17 cellular contexts compared by ENCODE assay signal in the genomic region with DNA sequence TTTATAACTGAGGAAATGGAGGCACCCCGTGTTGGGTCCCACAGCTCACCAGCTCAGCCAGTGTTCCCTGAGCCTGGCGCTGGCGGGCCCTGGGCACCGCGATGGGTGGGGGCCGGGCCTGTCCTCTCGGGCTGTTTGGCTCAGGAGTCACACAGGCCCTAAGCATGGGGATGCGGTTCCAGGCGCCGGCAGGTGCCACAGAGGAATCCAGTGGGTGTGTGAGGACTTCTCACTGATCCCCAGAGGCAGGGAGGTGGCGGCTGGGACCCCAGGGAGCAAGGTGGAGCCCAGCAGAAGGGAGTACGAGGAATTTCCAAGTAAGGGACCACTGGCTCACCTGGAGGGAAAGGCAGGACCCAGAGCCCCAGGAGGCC. TPM values are rescaled to one million over a fixed set of nuclear protein-coding genes. Genes with fewer than 3 reads are reported as not detected.
DNase-seq lines count a peak whose midpoint lies in the region; ATAC-seq and TF ChIP-seq lines count a peak whose summit lies in the region.
"Had no signal": no experiment of that assay in that cellular context is flagged by ENCODE, and none has a peak within 500 bp of the region (broad histone marks: within the 10 kb centered on the region; RNA-seq: fewer than 3 reads in every experiment).

No MANE protein-coding gene starts in this region.

- ATAC-seq in stimulated activated naive CD8-positive, alpha-beta T cell treated with anti-CD3 and anti-CD28 coated beads, Interleukin-15, Interleukin-2, amounts not matched to agents 100 U/mL and 50 U/mL, for 24 hours, result no peak
- ATAC-seq in left lung, result no peak

- no peaks in the 10 kb centered on the region for H3K4me1 ChIP-seq in left lung

- H3K27ac ChIP-seq in left lung, result no peak overlapping the region
- H3K27ac ChIP-seq: KMS-11 had no signal

- no peaks in the 10 kb centered on the region for H3K9me3 Mint-ChIP-seq in activated CD4-positive, alpha-beta T cell treated with anti-CD3 and anti-CD28 coated beads, Interleukin-2, amount 10 ng/mL, durations not matched to agents 24 days and 14 days
- no peaks in the 10 kb centered on the region for H3K9me3 Mint-ChIP-seq in stimulated activated naive CD8-positive, alpha-beta T cell treated with anti-CD3 and anti-CD28 coated beads, Interleukin-15, Interleukin-2, amounts not matched to agents 100 ng/mL and 50 ng/mL, for 24 hours

- H3K9me3 ChIP-seq in left lung, result no peaks in the 10 kb centered on the region

- no peak overlapping the region for H3K4me3 Mint-ChIP-seq in activated CD4-positive, alpha-beta T cell treated with anti-CD3 and anti-CD28 coated beads, Interleukin-2, amount 10 ng/mL, durations not matched to agents 24 days and 14 days
- no peak overlapping the region for H3K4me3 Mint-ChIP-seq in stimulated activated naive CD8-positive, alpha-beta T cell treated with anti-CD3 and anti-CD28 coated beads, Interleukin-15, Interleukin-2, amounts not matched to agents 100 ng/mL and 50 ng/mL, for 24 hours

- TF ChIP-seq CTCF in left lung (IDR thresholded peaks at IDR 0.05), result no peak

- H3K27ac Mint-ChIP-seq in activated CD4-positive, alpha-beta T cell treated with anti-CD3 and anti-CD28 coated beads, Interleukin-2, amount 10 ng/mL, durations not matched to agents 24 days and 14 days, result peak overlapping the region; percentile 98
- peak overlapping the region; percentile 49 for H3K27ac Mint-ChIP-seq in stimulated activated naive CD8-positive, alpha-beta T cell treated with anti-CD3 and anti-CD28 coated beads, Interleukin-15, Interleukin-2, amounts not matched to agents 100 ng/mL and 50 ng/mL, for 24 hours

- peaks cover 0 to 10% of the 10 kb centered on the region in 2 donors for H3K27me3 ChIP-seq in left lung

- peaks cover 2% of the 10 kb centered on the region for H3K27me3 Mint-ChIP-seq in activated CD4-positive, alpha-beta T cell treated with anti-CD3 and anti-CD28 coated beads, Interleukin-2, amount 10 ng/mL, durations not matched to agents 24 days and 14 days
- peaks cover 3% of the 10 kb centered on the region for H3K27me3 Mint-ChIP-seq in stimulated activated naive CD8-positive, alpha-beta T cell treated with anti-CD3 and anti-CD28 coated beads, Interleukin-15, Interleukin-2, amounts not matched to agents 100 ng/mL and 50 ng/mL, for 24 hours

- H3K36me3 ChIP-seq in left lung, result no peaks in the 10 kb centered on the region

- H3K4me1 Mint-ChIP-seq in activated CD4-positive, alpha-beta T cell treated with anti-CD3 and anti-CD28 coated beads, Interleukin-2, amount 10 ng/mL, durations not matched to agents 24 days and 14 days, result peaks cover 53% of the 10 kb centered on the region
- H3K4me1 Mint-ChIP-seq in stimulated activated naive CD8-positive, alpha-beta T cell treated with anti-CD3 and anti-CD28 coated beads, Interleukin-15, Interleukin-2, amounts not matched to agents 100 ng/mL and 50 ng/mL, for 24 hours (ENCODE audit: low read depth), result peaks cover 48% of the 10 kb centered on the region

- peaks cover 5% of the 10 kb centered on the region for H3K36me3 Mint-ChIP-seq in activated CD4-positive, alpha-beta T cell treated with anti-CD3 and anti-CD28 coated beads, Interleukin-2, amount 10 ng/mL, durations not matched to agents 24 days and 14 days (ENCODE audit: low read depth)
- peaks cover 3% of the 10 kb centered on the region for H3K36me3 Mint-ChIP-seq in stimulated activated naive CD8-positive, alpha-beta T cell treated with anti-CD3 and anti-CD28 coated beads, Interleukin-15, Interleukin-2, amounts not matched to agents 100 ng/mL and 50 ng/mL, for 24 hours (ENCODE audit: low read depth)

- intact Hi-C loops in activated CD4-positive, alpha-beta T cell treated with anti-CD3 and anti-CD28 coated beads, Interleukin-2, amount 10 ng/mL, durations not matched to agents 24 days and 14 days (cut with micrococcal nuclease), result loop anchor here (5.0 kb wide), 1 partner anchor 222 kb away; no protein-coding TSS in a partner anchor
- intact Hi-C loops in posterior vena cava (cut with DNase I), result no loop called here
- intact Hi-C loops in left lung (cut with DNase I), result no loop called here

- H3K4me3 ChIP-seq in left lung, result no peak overlapping the region

- DNase-seq in activated CD4-positive, alpha-beta T cell treated with anti-CD3 and anti-CD28 coated beads, Interleukin-2, amount 10 ng/mL, durations not matched to agents 24 days and 14 days, result no peak
- no peak for DNase-seq in activated CD4-positive, alpha-beta T cell treated with anti-CD3 and anti-CD28 coated beads for 48 hours
- DNase-seq in stimulated activated naive CD8-positive, alpha-beta T cell treated with anti-CD3 and anti-CD28 coated beads, Interleukin-15, Interleukin-2, amounts not matched to agents 100 U/mL and 50 U/mL, for 24 hours, result no peak
- peak; percentile 58 for DNase-seq in posterior vena cava (ENCODE audit: low spot score)
- DNase-seq in medulla oblongata (ENCODE audit: extremely low spot score), result no peak
- DNase-seq in left lung, result no peak
- DNase-seq in GM19238 (ENCODE audit: insufficient read length, low spot score), result no peak
- DNase-seq: C1 segment of cervical spinal cord, DMS153, EL, NCI-H1092 treated with DMSO at 0.1 percent for 48 hours, NCI-H187, NCI-H446 treated with DMSO at 0.1 percent for 48 hours, NCI-H774 had no signal

RNA-seq across cellular contexts. Expression of a gene that starts 57.5 kb away (rescaled TPM):
- total RNA-seq in activated CD4-positive, alpha-beta T cell treated with anti-CD3 and anti-CD28 coated beads, Interleukin-2, amount 10 ng/mL, durations not matched to agents 24 days and 14 days, result 831 and 846 TPM in 2 replicates
- total RNA-seq in posterior vena cava (1 to 10 TPM; 1.7 to 2.7 TPM), left lung (1 to 10 TPM; 3.4 to 7.0 TPM)
- total RNA-seq: MCF 10A had no signal

Comparison
In these comparisons a context has a peak if more than half of its experiments do, and no peak if none do; other contexts are left out.
1. RNA of a gene that starts 57.5 kb away (total RNA-seq): 831 to 846 TPM in activated CD4-positive, alpha-beta T cell treated with anti-CD3 and anti-CD28 coated beads, Interleukin-2, amount 10 ng/mL, durations not matched to agents 24 days and 14 days; 3.4 to 7.0 TPM in left lung and 1.7 to 2.7 TPM in posterior vena cava; every median in the first group is over 100 times any median in the second.